Comparison of ENCODE assay signal across 23 cellular contexts in genomic region chr17:77618731-77619130, GRCh38.
"Had no signal": no experiment of that assay in that cellular context is flagged by ENCODE, and none has a peak within 500 bp of the region (broad histone marks: within the 10 kb centered on the region; RNA-seq: fewer than 3 reads in every experiment).

No MANE protein-coding gene starts in this region.

- H3K36me3 ChIP-seq: esophagus squamous epithelium, right atrium auricular region, SJCRH30, upper lobe of right lung had no signal

- H3K27ac Mint-ChIP-seq: memory B cell, progenitor cell of endocrine pancreas had no signal

- H3K4me1 ChIP-seq: SJCRH30 had no signal

- FAIRE-seq: endothelial cell of umbilical vein had no signal

- H3K9me3 Mint-ChIP-seq: memory B cell, natural killer cell had no signal

- H3K4me3 Mint-ChIP-seq: memory B cell, natural killer cell had no signal

- H3K27ac ChIP-seq: esophagus squamous epithelium, right atrium auricular region, SJCRH30, skin epidermis, testis, upper lobe of right lung had no signal

- H3K4me3 ChIP-seq: esophagus squamous epithelium, right atrium auricular region, SJCRH30, skin epidermis, testis, upper lobe of right lung had no signal

- DNase-seq: activated CD4-positive, alpha-beta T cell treated with anti-CD3 and anti-CD28 coated beads, Interleukin-2, amount 50 U/mL, for 4 hours; activated gamma-delta T cell treated with Interleukin-2 at 50 U/mL for 16 hours; activated T-cell treated with anti-CD3 and anti-CD28 coated beads, Interleukin-2, amount 50 U/mL, for 48 hours; central memory CD4-positive, alpha-beta T cell; cortex of kidney; effector CD4-positive, alpha-beta T cell; esophagus squamous epithelium; hypothalamus; kidney glomerular epithelial cell; left ventricle myocardium superior; natural killer cell; SJCRH30; stimulated activated CD4-positive, alpha-beta T cell treated with anti-CD3 and anti-CD28 coated beads, Interleukin-4, amount 100 ng/mL, for 4 hours; stimulated activated CD8-positive, alpha-beta memory T cell treated with anti-CD3 and anti-CD28 coated beads, Interleukin-4, amount 100 ng/mL, for 48 hours; stimulated activated naive CD4-positive, alpha-beta T cell treated with Interleukin-2 at 50 U/mL for 16 hours; testis had no signal

- H3K36me3 Mint-ChIP-seq: memory B cell, natural killer cell had no signal

- H3K9me3 ChIP-seq: esophagus squamous epithelium, right atrium auricular region, SJCRH30, testis, upper lobe of right lung had no signal

- H3K27me3 ChIP-seq: right atrium auricular region, testis, upper lobe of right lung had no signal

- ATAC-seq: activated CD4-positive, CD25-positive, alpha-beta regulatory T cell treated with anti-CD3 and anti-CD28 coated beads, Interleukin-2, amount 50 U/mL, for 24 hours; left ventricle myocardium superior; upper lobe of right lung had no signal
